30 cellular contexts compared by ENCODE assay signal in the genomic region with DNA sequence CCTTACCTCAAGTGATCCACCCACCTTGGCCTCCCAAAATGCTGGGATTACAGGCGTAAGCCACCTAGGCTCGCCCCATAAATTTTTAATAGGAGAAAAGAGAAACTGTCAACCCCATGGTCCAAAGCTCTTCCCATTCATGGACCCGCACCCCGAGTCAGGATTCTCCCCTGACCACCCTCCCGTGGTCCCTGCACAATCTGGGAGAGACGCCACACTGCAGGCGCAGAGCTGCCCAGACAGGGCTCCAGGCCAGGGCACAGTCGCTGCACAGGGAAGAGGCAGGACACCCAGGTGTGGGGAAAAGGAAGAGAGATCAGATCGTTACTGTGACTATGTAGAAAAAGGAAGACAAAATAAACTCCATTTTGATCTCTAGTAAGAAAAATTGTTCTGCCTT.
"Had no signal": no experiment of that assay in that cellular context is flagged by ENCODE, and none has a peak within 500 bp of the region (broad histone marks: within the 10 kb centered on the region; RNA-seq: fewer than 3 reads in every experiment).

No MANE protein-coding gene starts in this region.

- H3K27me3 ChIP-seq: neutrophil, ovary, right lobe of liver, sigmoid colon, stomach, tibial artery, transverse colon, upper lobe of right lung, uterus had no signal

- H3K4me1 Mint-ChIP-seq: nephron progenitor cell, neural crest cell had no signal

- H3K27ac Mint-ChIP-seq: natural killer cell treated with Interleukin-12 subunit alpha and Interleukin-12 subunit beta and Interleukin-15 and Interleukin-18, amount 100 ng/mL, for 72 hours; nephron progenitor cell; stimulated activated effector memory CD8-positive, alpha-beta T cell treated with anti-CD3 and anti-CD28 coated beads, Interleukin-12 subunit alpha, Interleukin-12 subunit beta, amount 100 ng/mL, for 72 hours; stimulated activated naive B cell treated with anti-CD40 and anti-IgM and Interleukin-4, amounts not matched to agents 10 μg/mL and 1 μg/mL and 100 μg/mL, for 72 hours; stimulated activated naive CD8-positive, alpha-beta T cell treated with anti-CD3 and anti-CD28 coated beads, Interleukin-15, Interleukin-2, amounts not matched to agents 100 ng/mL and 50 ng/mL, for 24 hours; type B pancreatic cell had no signal

- H3K27me3 Mint-ChIP-seq: naive B cell; naive thymus-derived CD8-positive, alpha-beta T cell; natural killer cell treated with Interleukin-12 subunit alpha and Interleukin-12 subunit beta and Interleukin-15 and Interleukin-18, amount 100 ng/mL, for 72 hours; stimulated activated naive B cell treated with anti-CD40 and anti-IgM and Interleukin-4, amounts not matched to agents 10 μg/mL and 1 μg/mL and 100 μg/mL, for 72 hours; stimulated activated naive CD8-positive, alpha-beta T cell treated with anti-CD3 and anti-CD28 coated beads, Interleukin-15, Interleukin-2, amounts not matched to agents 100 ng/mL and 50 ng/mL, for 24 hours; type B pancreatic cell had no signal

- ATAC-seq: naive thymus-derived CD8-positive, alpha-beta T cell; natural killer cell treated with Interleukin-12 subunit alpha and Interleukin-12 subunit beta and Interleukin-15 and Interleukin-18, amount 100 ng/mL, for 72 hours; right cardiac atrium; right lobe of liver; stimulated activated effector memory CD8-positive, alpha-beta T cell treated with anti-CD3 and anti-CD28 coated beads, Interleukin-12 subunit alpha, Interleukin-12 subunit beta, amount 100 ng/mL, for 72 hours; stimulated activated naive B cell treated with anti-CD40 and anti-IgM and Interleukin-4, amounts not matched to agents 10 μg/mL and 1 μg/mL and 100 μg/mL, for 72 hours; upper lobe of right lung had no signal

- H3K36me3 Mint-ChIP-seq: naive B cell; naive thymus-derived CD8-positive, alpha-beta T cell; natural killer cell treated with Interleukin-12 subunit alpha and Interleukin-12 subunit beta and Interleukin-15 and Interleukin-18, amount 100 ng/mL, for 72 hours; stimulated activated effector memory CD8-positive, alpha-beta T cell treated with anti-CD3 and anti-CD28 coated beads, Interleukin-12 subunit alpha, Interleukin-12 subunit beta, amount 100 ng/mL, for 72 hours; stimulated activated naive B cell treated with anti-CD40 and anti-IgM and Interleukin-4, amounts not matched to agents 10 μg/mL and 1 μg/mL and 100 μg/mL, for 72 hours; type B pancreatic cell had no signal

- H3K4me3 ChIP-seq: ovary, prostate gland, right lobe of liver, sigmoid colon, stomach, thoracic aorta, tibial artery, transverse colon, upper lobe of right lung, uterus had no signal

- H3K36me3 ChIP-seq: neutrophil, ovary, prostate gland, right lobe of liver, sigmoid colon, stomach, thoracic aorta, tibial artery, transverse colon, upper lobe of right lung, uterus had no signal

- H3K4me3 Mint-ChIP-seq: naive B cell; naive thymus-derived CD8-positive, alpha-beta T cell; natural killer cell treated with Interleukin-12 subunit alpha and Interleukin-12 subunit beta and Interleukin-15 and Interleukin-18, amount 100 ng/mL, for 72 hours; nephron progenitor cell; neural crest cell; stimulated activated effector memory CD8-positive, alpha-beta T cell treated with anti-CD3 and anti-CD28 coated beads, Interleukin-12 subunit alpha, Interleukin-12 subunit beta, amount 100 ng/mL, for 72 hours; stimulated activated naive B cell treated with anti-CD40 and anti-IgM and Interleukin-4, amounts not matched to agents 10 μg/mL and 1 μg/mL and 100 μg/mL, for 72 hours; stimulated activated naive CD8-positive, alpha-beta T cell treated with anti-CD3 and anti-CD28 coated beads, Interleukin-15, Interleukin-2, amounts not matched to agents 100 ng/mL and 50 ng/mL, for 24 hours; type B pancreatic cell had no signal

- H3K27ac ChIP-seq: neutrophil, ovary, parathyroid adenoma, prostate gland, right lobe of liver, sigmoid colon, stomach, thoracic aorta, tibial artery, transverse colon, upper lobe of right lung, uterus had no signal

- H3K9me3 ChIP-seq: neutrophil, ovary, prostate gland, right lobe of liver, sigmoid colon, thoracic aorta, tibial artery, transverse colon, upper lobe of right lung, uterus had no signal

- DNase-seq: naive B cell; naive thymus-derived CD8-positive, alpha-beta T cell; nephron progenitor cell; nucleus accumbens; ovary; posterior cingulate gyrus; right cardiac atrium; right lobe of liver; sigmoid colon; small intestine; stimulated activated CD4-positive, alpha-beta T cell treated with anti-CD3 and anti-CD28 coated beads, Interleukin-15, amount 100 ng/mL, for 24 hours; stimulated activated CD4-positive, alpha-beta T cell treated with anti-CD3 and anti-CD28 coated beads, Interleukin-2, amount 100 ng/mL, for 24 hours; stimulated activated CD4-positive, alpha-beta T cell treated with anti-CD3 and anti-CD28 coated beads, Interleukin-2, amount 100 ng/mL, for 48 hours; stimulated activated CD4-positive, alpha-beta T cell treated with anti-CD3 and anti-CD28 coated beads, Interleukin-4, amount 100 ng/mL, for 24 hours; stimulated activated naive B cell treated with anti-CD40 and anti-IgM and Interleukin-4, amounts not matched to agents 10 μg/mL and 1 μg/mL and 100 μg/mL, for 72 hours; stimulated activated naive CD4-positive, alpha-beta T cell treated with Interleukin-2 at 50 U/mL for 16 hours; stomach; tibial artery; transverse colon; upper lobe of right lung; uterus had no signal

- H3K9me3 Mint-ChIP-seq: naive B cell; naive thymus-derived CD8-positive, alpha-beta T cell; natural killer cell treated with Interleukin-12 subunit alpha and Interleukin-12 subunit beta and Interleukin-15 and Interleukin-18, amount 100 ng/mL, for 72 hours; stimulated activated effector memory CD8-positive, alpha-beta T cell treated with anti-CD3 and anti-CD28 coated beads, Interleukin-12 subunit alpha, Interleukin-12 subunit beta, amount 100 ng/mL, for 72 hours; stimulated activated naive B cell treated with anti-CD40 and anti-IgM and Interleukin-4, amounts not matched to agents 10 μg/mL and 1 μg/mL and 100 μg/mL, for 72 hours; stimulated activated naive CD8-positive, alpha-beta T cell treated with anti-CD3 and anti-CD28 coated beads, Interleukin-15, Interleukin-2, amounts not matched to agents 100 ng/mL and 50 ng/mL, for 24 hours; type B pancreatic cell had no signal

- H3K4me1 ChIP-seq: parathyroid adenoma, prostate gland, right lobe of liver, stomach, tibial artery, upper lobe of right lung, uterus had no signal
